In genomic region chr9:121156263-121156731, GRCh38 we compare ENCODE assay signal across 8 cellular contexts. TPM values are rescaled to one million over a fixed set of nuclear protein-coding genes. Genes with fewer than 3 reads are reported as not detected.
DNase-seq lines count a peak whose midpoint lies in the region; ATAC-seq and TF ChIP-seq lines count a peak whose summit lies in the region.

No MANE protein-coding gene starts in this region.

- no peaks in the 10 kb centered on the region for H3K27me3 ChIP-seq in BE2C
- no peaks in the 10 kb centered on the region for H3K27me3 ChIP-seq in effector memory CD4-positive, alpha-beta T cell (replicated peaks; ENCODE audit: control insufficient read depth, insufficient read depth, low read length, poor library complexity, severe bottlenecking)

- H3K36me3 Mint-ChIP-seq in activated T-cell treated with anti-CD3 and anti-CD28 coated beads, Interleukin-2, amount 50 U/mL, for 4 hours (ENCODE audit: insufficient read depth), result peaks cover 66% of the 10 kb centered on the region

- intact Hi-C loops in Right ventricle myocardium inferior (cut with DNase I), result no loop called here

- H3K4me3 ChIP-seq in fibroblast of mammary gland (ENCODE audit: control insufficient read depth, low read depth, low read length), result no peak overlapping the region
- H3K4me3 ChIP-seq in BE2C (ENCODE audit: low read depth, low read length), result no peak overlapping the region
- H3K4me3 ChIP-seq in effector memory CD4-positive, alpha-beta T cell (ENCODE audit: insufficient read depth, low read depth, low read length, poor library complexity, severe bottlenecking), result no peak overlapping the region

- no peaks in the 10 kb centered on the region for H3K9me3 Mint-ChIP-seq in activated T-cell treated with anti-CD3 and anti-CD28 coated beads, Interleukin-2, amount 50 U/mL, for 4 hours

- TF ChIP-seq CTCF in fibroblast of mammary gland (conservative IDR thresholded peaks at IDR 0.05; ENCODE audit: control insufficient read depth, insufficient read depth, low read depth, low read length), result no peak
- no peak for TF ChIP-seq CTCF in BE2C (IDR thresholded peaks at IDR 0.05; ENCODE audit: low read depth, low read length)

- no peaks in the 10 kb centered on the region for H3K27me3 Mint-ChIP-seq in activated T-cell treated with anti-CD3 and anti-CD28 coated beads, Interleukin-2, amount 50 U/mL, for 4 hours (ENCODE audit: low read depth)

- H3K4me1 Mint-ChIP-seq in activated T-cell treated with anti-CD3 and anti-CD28 coated beads, Interleukin-2, amount 50 U/mL, for 4 hours (ENCODE audit: low read depth), result peaks cover 33% of the 10 kb centered on the region

- DNase-seq in activated T-cell treated with anti-CD3 and anti-CD28 coated beads, Interleukin-2, amount 50 U/mL, for 4 hours, result no peak
- no peak for DNase-seq in activated T-cell treated with anti-CD3 and anti-CD28 coated beads, Interleukin-2, amount 50 U/mL, for 1 hour
- DNase-seq in NCI-H526 treated with DMSO at 0.1 percent for 48 hours (lab: John Stamatoyannopoulos, UW), result peak; percentile 12
- peak; percentile 71 for DNase-seq in fibroblast of mammary gland (ENCODE audit: low read depth)
- no peak for DNase-seq in BE2C
- no peak for DNase-seq in Right ventricle myocardium inferior (ENCODE audit: missing footprints)
- no peak for DNase-seq in effector memory CD4-positive, alpha-beta T cell

- no peaks in the 10 kb centered on the region for H3K9me3 ChIP-seq in BE2C
- H3K9me3 ChIP-seq in effector memory CD4-positive, alpha-beta T cell (ENCODE audit: control insufficient read depth, low read length), result no peaks in the 10 kb centered on the region

- no peak overlapping the region for H3K4me3 Mint-ChIP-seq in activated T-cell treated with anti-CD3 and anti-CD28 coated beads, Interleukin-2, amount 50 U/mL, for 4 hours

- H3K4me1 ChIP-seq in BE2C, result no peaks in the 10 kb centered on the region
- no peaks in the 10 kb centered on the region for H3K4me1 ChIP-seq in effector memory CD4-positive, alpha-beta T cell (ENCODE audit: control insufficient read depth, insufficient read depth, low read length, poor library complexity, severe bottlenecking)

- peak; percentile 85 to 92 for ATAC-seq in activated T-cell treated with anti-CD3 and anti-CD28 coated beads, Interleukin-2, amount 50 U/mL, for 4 hours
- ATAC-seq in HG02763 (IDR thresholded peaks at IDR 0.05; ENCODE audit: unreplicated experiment), result peak; percentile 67
- no peak for ATAC-seq in Right ventricle myocardium inferior

- H3K36me3 ChIP-seq in BE2C, result peaks cover 48% of the 10 kb centered on the region
- peaks cover 69% of the 10 kb centered on the region for H3K36me3 ChIP-seq in effector memory CD4-positive, alpha-beta T cell (ENCODE audit: control insufficient read depth, insufficient read depth, low read length)

- no peak overlapping the region for H3K27ac ChIP-seq in effector memory CD4-positive, alpha-beta T cell (ENCODE audit: insufficient read depth, low read length, poor library complexity, severe bottlenecking)

RNA-seq across cellular contexts. Expression of gene RAB14, which starts 45.4 kb away (rescaled TPM):
- total RNA-seq in activated T-cell treated with anti-CD3 and anti-CD28 coated beads, Interleukin-2, amount 50 U/mL, for 4 hours, result 10 to 100 TPM; 53.9 to 60.5 (median 59.6) TPM
- polyA plus RNA-seq in BE2C (2012; ENCODE audit: insufficient read depth, insufficient read length, low read depth), result 56.2 TPM
- 52.6 TPM for total RNA-seq in Right ventricle myocardium inferior

Comparison
In these comparisons a context has a peak if more than half of its experiments do, and no peak if none do; other contexts are left out.
1. DNase-seq: peak in NCI-H526 treated with DMSO at 0.1 percent for 48 hours (single experiment) and fibroblast of mammary gland (single experiment); none in activated T-cell treated with anti-CD3 and anti-CD28 coated beads, Interleukin-2, amount 50 U/mL, for 4 hours (single experiment), activated T-cell treated with anti-CD3 and anti-CD28 coated beads, Interleukin-2, amount 50 U/mL, for 1 hour (single experiment), BE2C (single experiment), Right ventricle myocardium inferior (single experiment) and effector memory CD4-positive, alpha-beta T cell (0 of 3).